19 cellular contexts compared by ENCODE assay signal in the genomic region with DNA sequence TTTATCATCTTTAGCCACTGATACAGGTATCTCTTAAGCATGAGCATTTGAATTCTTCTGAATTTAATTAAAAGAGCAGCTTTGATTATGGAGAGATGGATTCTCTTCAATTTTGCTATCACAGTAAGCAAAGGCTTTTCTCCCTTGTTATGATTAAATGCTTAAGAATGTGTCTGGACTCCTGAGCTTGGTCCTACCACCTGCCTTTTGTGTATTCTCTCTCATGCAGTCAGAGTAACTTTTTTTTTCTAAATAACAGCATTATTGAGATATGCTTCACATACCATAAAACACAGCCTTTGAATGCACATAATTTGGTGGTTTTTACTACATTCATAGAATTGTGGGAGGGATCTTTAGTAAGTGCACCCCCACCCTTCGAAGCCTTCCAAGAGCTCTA.
A peak's percentile ranks its signal among the peaks of the same experiment; 100 is the strongest.
DNase-seq lines count a peak whose midpoint lies in the region; ATAC-seq and TF ChIP-seq lines count a peak whose summit lies in the region.
"Had no signal": no experiment of that assay in that cellular context is flagged by ENCODE, and none has a peak within 500 bp of the region (broad histone marks: within the 10 kb centered on the region; RNA-seq: fewer than 3 reads in every experiment).

No MANE protein-coding gene starts in this region.

- in situ Hi-C loops in IMR-90 (cut with MboI; ENCODE audit: low sequenced_read_pairs) (no loop called here), KBM-7 (cut with MboI; ENCODE audit: low pct_unique_long_range_greater_than_20kb, low sequenced_read_pairs) (no loop called here)

- H2BK5ac ChIP-seq in IMR-90 (ENCODE audit: low read depth, low read length, poor library complexity, severe bottlenecking) = no peak overlapping the region

- intact Hi-C loops in IMR-90 (cut with micrococcal nuclease) = no loop called here

- no peak for TF ChIP-seq CTCF in IMR-90 (conservative IDR thresholded peaks at IDR 0.05; ENCODE audit: low read depth, low read length)

- H3K79me1 ChIP-seq in IMR-90 (ENCODE audit: low read depth in 1 of 2, low read length in 2 of 2) = no peaks in the 10 kb centered on the region

- no peak overlapping the region for H4K5ac ChIP-seq in IMR-90 (ENCODE audit: low read depth, low read length)

- no peak overlapping the region for H3K9ac ChIP-seq in IMR-90 (ENCODE audit: low read depth, low read length)

- H4K91ac ChIP-seq in IMR-90 (ENCODE audit: insufficient read depth, low read depth, low read length) = no peak overlapping the region

- H3K18ac ChIP-seq in IMR-90 (ENCODE audit: low read depth, low read length) = no peak overlapping the region

- no peak overlapping the region for H3K4me3 ChIP-seq in IMR-90 (ENCODE audit: insufficient read depth, low read depth, low read length)

- no peak for TF ChIP-seq RAD21 in IMR-90 (IDR thresholded peaks at IDR 0.05; ENCODE audit: low read length)

- ATAC-seq in IMR-90 (ENCODE audit: low read depth) (no peak), SK-N-SH treated with all-trans-retinoic acid at 6 μM for 48 hours (no peak), HG03095 (IDR thresholded peaks at IDR 0.05; ENCODE audit: unreplicated experiment) (no peak)

- no peak overlapping the region for H3K23ac ChIP-seq in IMR-90 (ENCODE audit: low read depth, low read length)

- no peak overlapping the region for H2BK120ac ChIP-seq in IMR-90 (ENCODE audit: low read depth, low read length)

- WGBS in IMR-90 (ENCODE audit: extremely low coverage in 2 of 2, insufficient read length in 1 of 2), 2 experiments = no CpG with 5 or more reads among the region's 1 CpG

- no peaks in the 10 kb centered on the region for H3K36me3 ChIP-seq in IMR-90 (ENCODE audit: control insufficient read depth, insufficient read depth, low read length)

- no peak overlapping the region for H3K14ac ChIP-seq in IMR-90 (replicated peaks; ENCODE audit: low read depth, low read length)

- POLR2A ChIA-PET in IMR-90 (lab: Charles Lee; ENCODE audit: unreplicated experiment) = no interaction called here

- H2AK5ac ChIP-seq in IMR-90 (ENCODE audit: low read depth, low read length) = no peak overlapping the region

- no peak overlapping the region for H2BK15ac ChIP-seq in IMR-90 (ENCODE audit: low read depth, low read length)

- no peak overlapping the region for H3K4ac ChIP-seq in IMR-90 (ENCODE audit: low read depth, low read length)

- no peak overlapping the region for H2AK9ac ChIP-seq in IMR-90 (replicated peaks; ENCODE audit: low read depth, low read length, poor library complexity)

- dilution Hi-C loops in IMR-90 (cut with HindIII; ENCODE audit: low sequenced_read_pairs, unreplicated experiment) = no loop called here

- DNase-seq in IMR-90 = peak; percentile 25
- peak; percentile 36 for DNase-seq in glomerular visceral epithelial cell (ENCODE audit: extremely low spot score)
- no peak for DNase-seq in activated T-cell treated with anti-CD3 and anti-CD28 coated beads, Interleukin-2, amount 50 U/mL, for 48 hours
- DNase-seq in KBM-7 = no peak
- no peak for DNase-seq in activated gamma-delta T cell (lab: John Stamatoyannopoulos, UW)
- DNase-seq: ACHN; C1 segment of cervical spinal cord; CD4-positive, alpha-beta T cell; COR-L47; DMS153; DND-41; GF-D8; GOT3; HCEC 1CT; HFFc6; KG1 had no signal

- H3K4me2 ChIP-seq in IMR-90 (ENCODE audit: low read depth, low read length) = no peak overlapping the region

- H2BK20ac ChIP-seq in IMR-90 (ENCODE audit: low read depth, low read length) = no peak overlapping the region

- no peak overlapping the region for H3K27ac ChIP-seq in IMR-90 (ENCODE audit: insufficient read depth, low read length)
- H3K27ac ChIP-seq: HL-60 had no signal

- no peak for TF ChIP-seq POLR2A in IMR-90 (IDR thresholded peaks at IDR 0.05; ENCODE audit: low read depth, low read length)

- peaks cover 3% of the 10 kb centered on the region; the same call in 1 of the 2 replicates for H3K9me3 ChIP-seq in IMR-90 (ENCODE audit: control insufficient read depth, insufficient read depth, low read length)

- H3K56ac ChIP-seq in IMR-90 (ENCODE audit: extremely low read depth, insufficient read depth, low read length) = no peak overlapping the region

- H3K4me1 ChIP-seq in IMR-90 (ENCODE audit: control insufficient read depth, insufficient read depth, low read length) = no peaks in the 10 kb centered on the region; the same call in 1 of the 2 replicates

- no peak overlapping the region for H4K8ac ChIP-seq in IMR-90 (ENCODE audit: low read depth in 2 of 2, low read length in 2 of 2)

- BruUV-seq in IMR-90 (replicated peaks; lab: Mats Ljungman, UMichigan) = no TSS peak

- no peaks in the 10 kb centered on the region for H3K9me1 ChIP-seq in IMR-90 (ENCODE audit: insufficient read depth, low read length)

- no peaks in the 10 kb centered on the region for H3K27me3 ChIP-seq in IMR-90 (ENCODE audit: control insufficient read depth, insufficient read depth, low read length)

- no peaks in the 10 kb centered on the region for H4K20me1 ChIP-seq in IMR-90 (ENCODE audit: insufficient read depth, low read length)

- H2AFZ ChIP-seq in IMR-90 (replicated peaks; ENCODE audit: low read length, poor library complexity) = no peak overlapping the region

- CTCF ChIA-PET in IMR-90 (lab: Yijun Ruan, JAX) = no interaction called here

TF ChIP-seq in IMR-90, 13 proteins besides CTCF, POLR2A, EP300 and RAD21:
- TF ChIP-seq ELK1 (IDR thresholded peaks at IDR 0.05; ENCODE audit: borderline replicate concordance, low read depth, low read length) (no peak), FOS (IDR thresholded peaks at IDR 0.05; ENCODE audit: low read depth, low read length) (no peak), NFE2L2 (IDR thresholded peaks at IDR 0.05; ENCODE audit: low read depth, low read length) (no peak), MAZ (IDR thresholded peaks at IDR 0.05; ENCODE audit: borderline replicate concordance, low read depth, low read length) (no peak), BHLHE40 (IDR thresholded peaks at IDR 0.05; ENCODE audit: low read depth, low read length) (no peak)

TF ChIP-seq in SK-N-SH treated with all-trans-retinoic acid at 6 μM for 48 hours, 23 proteins besides CTCF, POLR2A, EP300 and RAD21:
- TF ChIP-seq GLIS3 (CRISPR knock-in tag; IDR thresholded peaks at IDR 0.05) (no peak), ISL1 (CRISPR knock-in tag; IDR thresholded peaks at IDR 0.05) (peak; percentile 60)

Comparison
In these comparisons a context has a peak if more than half of its experiments do, and no peak if none do; other contexts are left out.
1. DNase-seq: peak in IMR-90 (single experiment) and glomerular visceral epithelial cell (single experiment); none in activated T-cell treated with anti-CD3 and anti-CD28 coated beads, Interleukin-2, amount 50 U/mL, for 48 hours (0 of 2), KBM-7 (single experiment) and activated gamma-delta T cell (single experiment).